ENCODE assay signal across 8 cellular contexts in the genomic region with DNA sequence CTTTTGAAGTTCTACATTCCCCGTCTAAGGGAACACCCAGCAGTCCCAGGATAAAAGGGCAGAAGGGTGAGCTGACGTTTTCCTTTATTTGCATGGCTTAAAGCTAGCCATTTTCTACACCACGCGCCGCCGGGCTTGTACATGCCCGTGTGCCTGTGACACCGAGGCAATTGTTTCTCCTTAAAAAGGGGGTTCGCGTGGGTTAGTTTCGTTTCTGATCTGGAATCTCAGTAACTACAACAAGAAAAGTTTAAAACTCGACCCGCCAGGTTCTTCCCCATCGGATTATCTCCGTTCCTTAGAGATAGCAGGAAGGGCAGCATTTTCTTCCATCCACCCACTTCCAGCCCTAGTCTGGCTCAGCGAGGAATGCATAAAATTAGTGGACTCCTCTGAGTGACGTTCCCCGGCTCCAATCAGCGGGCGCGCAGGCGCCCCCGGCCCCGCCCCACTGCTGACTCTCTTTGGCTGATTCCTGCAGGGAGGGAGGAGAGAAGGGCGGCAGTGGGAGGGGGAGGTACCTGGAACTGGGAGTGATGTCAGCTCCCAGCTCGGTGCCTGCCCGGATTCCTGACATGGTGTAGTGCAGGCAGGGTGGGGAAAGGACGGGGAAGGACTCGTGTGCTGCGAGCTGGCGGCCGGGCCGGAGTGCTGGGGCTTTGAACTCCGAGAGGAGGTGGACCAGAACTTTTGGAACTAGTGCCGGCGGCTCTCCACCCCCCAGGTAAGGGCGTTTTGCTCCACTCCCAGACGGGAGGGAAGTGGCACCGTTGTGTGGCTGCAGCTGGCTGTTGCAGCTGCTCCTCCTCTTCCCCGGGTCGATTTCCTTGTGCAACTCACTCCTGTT.
DNase-seq lines count a peak whose midpoint lies in the region; ATAC-seq and FAIRE-seq lines count a peak whose summit lies in the region.

A gene (plus strand): TSS at position 565 of the 847 bp plus-strand sequence. CDS start 109,191 bp downstream, outside the sequence.

- peak within 1 kb of the TSS; percentile 91 to 92 for H3K27ac Mint-ChIP-seq in effector memory CD8-positive, alpha-beta T cell
- peak within 1 kb of the TSS; percentile 85 for H3K27ac Mint-ChIP-seq in memory B cell

- H3K4me3 Mint-ChIP-seq in effector memory CD8-positive, alpha-beta T cell: peak within 1 kb of the TSS; percentile 93 to 94
- H3K4me3 Mint-ChIP-seq in memory B cell: peak within 1 kb of the TSS; percentile 95

- H3K36me3 Mint-ChIP-seq in effector memory CD8-positive, alpha-beta T cell (ENCODE audit: insufficient read depth): peaks cover 13% of the 10 kb centered on the region
- no peaks in the 10 kb centered on the region for H3K36me3 Mint-ChIP-seq in memory B cell

- ATAC-seq in GM21360 (IDR thresholded peaks at IDR 0.05; ENCODE audit: unreplicated experiment): peak; percentile 93
- peak; percentile 94 for ATAC-seq in effector memory CD8-positive, alpha-beta T cell (replicated peaks)
- peak; percentile 93 for ATAC-seq in memory B cell (ENCODE audit: low read depth)

- DNase-seq in COR-L47 (lab: John Stamatoyannopoulos, UW) (peak; percentile 83), HTR-8/SVneo (ENCODE audit: insufficient read length, low spot score) (peak; percentile 100), NOMO-1 treated with dmso at 0.1 percent for 144 hours (lab: John Stamatoyannopoulos, UW; ENCODE audit: unreplicated experiment) (peak; percentile 80), memory B cell (ENCODE audit: low spot score in 2 of 2) (peak; percentile 80)
- DNase-seq in activated CD8-positive, alpha-beta memory T cell treated with anti-CD3 and anti-CD28 coated beads for 48 hours (ENCODE audit: low read depth in 2 of 3, low spot score in 2 of 3): peak; percentile 96 to 100 (median 100)
- peak; percentile 78 to 87 (median 82) for DNase-seq in effector memory CD8-positive, alpha-beta T cell
- DNase-seq in stimulated activated CD8-positive, alpha-beta memory T cell treated with anti-CD3 and anti-CD28 coated beads, Interleukin-12 subunit alpha, Interleukin-12 subunit beta, amount 100 ng/mL, for 24 hours (ENCODE audit: extremely low read depth): peak; percentile 90

- H3K27me3 Mint-ChIP-seq in effector memory CD8-positive, alpha-beta T cell: peaks cover 22 to 26% of the 10 kb centered on the region in 2 donors
- peaks cover 10% of the 10 kb centered on the region for H3K27me3 Mint-ChIP-seq in memory B cell

- peak; percentile 99 for FAIRE-seq in HTR-8/SVneo (lab: Jason Lieb, UNC)

- peaks cover 5 to 9% of the 10 kb centered on the region in 2 donors for H3K4me1 Mint-ChIP-seq in effector memory CD8-positive, alpha-beta T cell (ENCODE audit: low read depth in 2 of 2)
- H3K4me1 Mint-ChIP-seq in memory B cell: peaks cover 10% of the 10 kb centered on the region

- H3K9me3 Mint-ChIP-seq in effector memory CD8-positive, alpha-beta T cell: no peaks in the 10 kb centered on the region
- H3K9me3 Mint-ChIP-seq in memory B cell: no peaks in the 10 kb centered on the region

Comparison
In these comparisons a context has a peak if more than half of its experiments do, and no peak if none do; other contexts are left out.
1. Peak in every context shown above with its lines: DNase-seq and ATAC-seq.